Comparison of ENCODE assay signal across 16 cellular contexts in genomic region chr11:126661051-126661450, GRCh38.
DNase-seq lines count a peak whose midpoint lies in the region; ATAC-seq and TF ChIP-seq lines count a peak whose summit lies in the region.
"Had no signal": no experiment of that assay in that cellular context is flagged by ENCODE, and none has a peak within 500 bp of the region (broad histone marks: within the 10 kb centered on the region; RNA-seq: fewer than 3 reads in every experiment).

No MANE protein-coding gene starts in this region.

- DNase-seq in NCI-H1694 treated with DMSO at 0.1 percent for 48 hours (lab: John Stamatoyannopoulos, UW) (peak; percentile 64), globus pallidus (ENCODE audit: low spot score) (peak; percentile 81), superior temporal gyrus (ENCODE audit: extremely low spot score) (peak; percentile 80), NCI-H510A treated with DMSO at 0.1 percent for 48 hours (lab: John Stamatoyannopoulos, UW) (no peak)
- DNase-seq: AML-193, Caco-2, DMS53, NCI-H1930, NCI-H2227 treated with DMSO at 0.1 percent for 48 hours, NCI-H526 treated with DMSO at 0.1 percent for 48 hours, SHP77 treated with DMSO at 0.1 percent for 48 hours had no signal

- ATAC-seq in HG02840 (IDR thresholded peaks at IDR 0.05; ENCODE audit: low FRiP score, unreplicated experiment) (no peak), HG03196 (IDR thresholded peaks at IDR 0.05; ENCODE audit: unreplicated experiment) (no peak)
- ATAC-seq: SK-N-SH treated with all-trans-retinoic acid at 6 μM for 48 hours had no signal

- no peak for TF ChIP-seq CTCF in VCaP (conservative IDR thresholded peaks at IDR 0.05)

- peak overlapping the region; percentile 7; the same call in 1 of the 2 replicates for H3K27ac ChIP-seq in VCaP
- H3K27ac ChIP-seq: HL-60 had no signal
